ENCODE assay signal across 9 cellular contexts in the genomic region with DNA sequence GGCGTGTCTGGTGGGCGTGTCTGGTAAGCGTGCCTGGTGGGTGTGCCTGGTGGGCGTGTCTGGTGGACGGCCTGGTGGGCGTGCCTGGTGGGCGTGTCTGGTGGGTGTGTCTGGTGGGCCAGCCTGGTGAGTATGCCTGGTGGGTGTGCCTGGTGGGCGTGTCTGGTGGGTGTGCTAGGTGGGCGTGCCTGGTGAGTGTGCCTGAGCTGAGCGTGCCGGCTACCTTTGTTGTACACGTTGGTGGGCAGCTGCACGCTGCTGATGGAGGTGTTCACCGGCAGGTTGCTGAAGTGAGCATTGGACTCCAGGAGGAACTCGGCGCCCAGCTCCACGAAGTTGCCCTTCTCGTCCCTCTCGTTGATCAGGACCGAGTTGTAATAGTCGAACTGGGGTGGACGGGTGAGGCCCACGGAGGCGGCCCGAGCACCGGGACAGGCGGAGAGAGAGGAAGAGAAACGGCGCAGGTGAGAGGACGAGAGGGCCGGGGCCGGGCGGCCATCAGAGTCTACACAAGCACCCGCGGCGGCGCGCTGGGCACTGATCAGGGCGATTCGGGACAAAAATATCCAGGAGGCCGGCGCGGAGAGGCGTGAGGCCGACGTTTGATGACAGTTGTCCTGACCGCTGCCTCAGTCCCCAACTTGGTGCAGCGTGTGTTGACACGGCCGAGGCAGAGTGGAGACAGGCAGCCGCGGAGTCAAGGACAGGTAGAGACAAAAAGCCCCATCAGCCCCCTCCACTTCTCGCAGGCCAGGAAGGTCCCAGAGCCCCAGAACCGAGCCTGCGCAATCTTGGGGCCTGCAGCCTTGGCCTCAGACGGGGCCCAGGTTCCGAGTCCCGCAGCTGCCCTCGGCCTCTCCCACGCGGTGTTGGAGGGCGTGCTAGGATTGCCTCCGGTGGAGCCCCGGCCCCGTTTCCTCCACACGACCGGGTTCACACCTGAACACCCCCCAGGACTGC. TPM values are rescaled to one million over a fixed set of nuclear protein-coding genes. Genes with fewer than 3 reads are reported as not detected.
DNase-seq lines count a peak whose midpoint lies in the region; ATAC-seq, FAIRE-seq and TF ChIP-seq lines count a peak whose summit lies in the region.
"Had no signal": no experiment of that assay in that cellular context is flagged by ENCODE, and none has a peak within 500 bp of the region (broad histone marks: within the 10 kb centered on the region; RNA-seq: fewer than 3 reads in every experiment).

No MANE protein-coding gene starts in this region.

- H3K27me3 ChIP-seq in pancreas: no peaks in the 10 kb centered on the region

- H3K9me3 Mint-ChIP-seq in T-helper 2 cell treated with Interferon-gamma antibody and Interleukin-4, amounts not matched to agents 5 μg/mL and 100 μg/mL, for 36 hours: peaks cover 37% of the 10 kb centered on the region
- peaks cover 5 to 10% of the 10 kb centered on the region in 2 donors for H3K9me3 Mint-ChIP-seq in effector memory CD8-positive, alpha-beta T cell

- H3K27ac ChIP-seq in pancreas: no peak overlapping the region
- H3K27ac ChIP-seq: WERI-Rb-1 had no signal

- peaks cover 23% of the 10 kb centered on the region for H3K27me3 Mint-ChIP-seq in T-helper 2 cell treated with Interferon-gamma antibody and Interleukin-4, amounts not matched to agents 5 μg/mL and 100 μg/mL, for 36 hours (ENCODE audit: low read depth)
- H3K27me3 Mint-ChIP-seq in effector memory CD8-positive, alpha-beta T cell: peaks cover 21 to 31% of the 10 kb centered on the region in 2 donors

- no peak overlapping the region for H3K27ac Mint-ChIP-seq in T-helper 2 cell treated with Interferon-gamma antibody and Interleukin-4, amounts not matched to agents 5 μg/mL and 100 μg/mL, for 36 hours
- no peak overlapping the region for H3K27ac Mint-ChIP-seq in effector memory CD8-positive, alpha-beta T cell

- peak overlapping the region in 2 of 4 donors; percentile 20 to 41 for H3K4me3 ChIP-seq in pancreas

- peak; percentile 37 for ATAC-seq in effector memory CD8-positive, alpha-beta T cell (replicated peaks)
- ATAC-seq in pancreas: peak; percentile 40 to 78 (median 58)
- ATAC-seq in GM18517 (IDR thresholded peaks at IDR 0.05; ENCODE audit: unreplicated experiment): no peak
- no peak for ATAC-seq in HG03521 (IDR thresholded peaks at IDR 0.05; ENCODE audit: unreplicated experiment)

- H3K36me3 Mint-ChIP-seq in T-helper 2 cell treated with Interferon-gamma antibody and Interleukin-4, amounts not matched to agents 5 μg/mL and 100 μg/mL, for 36 hours (ENCODE audit: low read depth): peaks cover 2% of the 10 kb centered on the region
- H3K36me3 Mint-ChIP-seq in effector memory CD8-positive, alpha-beta T cell (ENCODE audit: insufficient read depth): no peaks in the 10 kb centered on the region

- H3K4me3 Mint-ChIP-seq in T-helper 2 cell treated with Interferon-gamma antibody and Interleukin-4, amounts not matched to agents 5 μg/mL and 100 μg/mL, for 36 hours: peak overlapping the region; percentile 42
- H3K4me3 Mint-ChIP-seq in effector memory CD8-positive, alpha-beta T cell: peak overlapping the region; percentile 30 to 70

- intact Hi-C loops in pancreas (cut with DNase I): no loop called here

- H3K4me1 Mint-ChIP-seq in T-helper 2 cell treated with Interferon-gamma antibody and Interleukin-4, amounts not matched to agents 5 μg/mL and 100 μg/mL, for 36 hours (ENCODE audit: low read depth): peaks cover 5% of the 10 kb centered on the region
- H3K4me1 Mint-ChIP-seq in effector memory CD8-positive, alpha-beta T cell (ENCODE audit: low read depth in 2 of 2): peaks cover 0 to 9% of the 10 kb centered on the region in 2 donors

- peak; percentile 25 for DNase-seq in COLO668 (lab: John Stamatoyannopoulos, UW; ENCODE audit: unreplicated experiment)
- DNase-seq in T-helper 2 cell treated with Interferon-gamma antibody and Interleukin-4, amounts not matched to agents 5 μg/mL and 100 μg/mL, for 36 hours (ENCODE audit: low spot score): peak; percentile 3
- DNase-seq in effector memory CD8-positive, alpha-beta T cell: peak in 1 of 3 experiments; percentile 17
- peak in 2 of 6 donors; percentile 17 to 68 for DNase-seq in pancreas
- no peak for DNase-seq in GOT3 (lab: John Stamatoyannopoulos, UW)
- no peak for DNase-seq in NCI-H446 treated with DMSO at 0.1 percent for 48 hours (lab: John Stamatoyannopoulos, UW)
- DNase-seq: WERI-Rb-1 had no signal

- H3K9me3 ChIP-seq in pancreas: no peaks in the 10 kb centered on the region

- whole genome bisulfite sequencing in pancreas, 2 donors: 19 to 24% methylated on average over 63 to 67 of the region's 67 CpGs

- no peaks in the 10 kb centered on the region for H3K36me3 ChIP-seq in pancreas

- TF ChIP-seq CTCF in pancreas (IDR thresholded peaks at IDR 0.05): no peak

- FAIRE-seq in pancreas (lab: Jason Lieb, UNC): no peak

- no peaks in the 10 kb centered on the region for H3K4me1 ChIP-seq in pancreas

RNA-seq across cellular contexts. Expression of a gene that starts 10.5 kb away (rescaled TPM):
- total RNA-seq in pancreas: 1 to 10 TPM in 5 of 6 donors, under 1 TPM in 1; 0.60 to 3.1 (median 1.6) TPM
- 1 to 10 TPM; 2.0 to 2.7 TPM for polyA plus RNA-seq in pancreas

Comparison
In these comparisons a context has a peak if more than half of its experiments do, and no peak if none do; other contexts are left out.
1. DNase-seq: peak in COLO668 (single experiment) and T-helper 2 cell treated with Interferon-gamma antibody and Interleukin-4, amounts not matched to agents 5 μg/mL and 100 μg/mL, for 36 hours (single experiment); none in GOT3 (single experiment) and NCI-H446 treated with DMSO at 0.1 percent for 48 hours (single experiment).
2. ATAC-seq: peak in effector memory CD8-positive, alpha-beta T cell (single experiment) and pancreas (4 of 4); none in GM18517 (single experiment) and HG03521 (single experiment).